ENCODE assay signal across 8 cellular contexts in the genomic region with DNA sequence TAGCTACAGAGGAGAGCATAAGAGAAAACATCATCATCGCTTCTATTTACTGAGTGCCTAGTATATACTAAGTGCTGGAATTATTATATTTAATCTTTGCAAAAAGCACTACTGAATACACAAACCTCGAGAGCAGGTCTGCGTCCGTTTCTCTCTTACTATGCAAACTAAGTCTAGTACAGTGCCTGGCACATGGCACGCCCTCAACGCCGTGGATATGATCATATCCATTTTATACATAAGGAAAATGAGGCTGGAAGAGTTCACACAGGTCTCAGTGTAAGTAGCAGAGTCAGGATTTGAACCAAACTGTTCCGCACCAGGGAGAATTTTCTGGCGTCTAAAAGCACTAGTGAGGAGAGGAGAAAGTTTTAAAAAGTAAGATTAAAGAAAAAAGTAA. TPM values are rescaled to one million over a fixed set of nuclear protein-coding genes. Genes with fewer than 3 reads are reported as not detected.
DNase-seq lines count a peak whose midpoint lies in the region; ATAC-seq, FAIRE-seq and TF ChIP-seq lines count a peak whose summit lies in the region.

No MANE protein-coding gene starts in this region.

- peaks cover 6 to 9% of the 10 kb centered on the region in 2 donors for H3K36me3 ChIP-seq in mucosa of rectum (ENCODE audit: control insufficient read depth in 2 of 2, insufficient read depth in 2 of 2, low read length in 2 of 2)

- H3K27me3 Mint-ChIP-seq in HFFc6 (ENCODE audit: insufficient read depth), result no peaks in the 10 kb centered on the region

- peak overlapping the region; percentile 75 for H3K4me3 ChIP-seq in astrocyte of the spinal cord (ENCODE audit: low read depth, low read length)
- H3K4me3 ChIP-seq in mucosa of rectum (ENCODE audit: low read length in 2 of 2), result peak overlapping the region; percentile 72 to 75

- in situ Hi-C loops in astrocyte of the spinal cord (cut with HindIII; ENCODE audit: low sequenced_read_pairs), result no loop called here

- H3K4me3 Mint-ChIP-seq in HFFc6, result peak overlapping the region; percentile 89

- no peak for ATAC-seq in HG03442 (IDR thresholded peaks at IDR 0.05; ENCODE audit: unreplicated experiment)

- H3K9me3 Mint-ChIP-seq in HFFc6, result no peaks in the 10 kb centered on the region

- no peaks in the 10 kb centered on the region for H3K36me3 Mint-ChIP-seq in HFFc6 (ENCODE audit: low read depth)

- no peak for FAIRE-seq in urothelium cell line (lab: Jason Lieb, UNC)

- peaks cover 15 to 17% of the 10 kb centered on the region in 2 donors for H3K4me1 ChIP-seq in mucosa of rectum (ENCODE audit: control insufficient read depth in 2 of 2, insufficient read depth in 2 of 2, low read length in 2 of 2)

- H3K9me3 ChIP-seq in mucosa of rectum (ENCODE audit: control insufficient read depth in 2 of 2, low read length in 2 of 2), result no peaks in the 10 kb centered on the region

- peak overlapping the region; percentile 59 for H3K27ac Mint-ChIP-seq in HFFc6

- no peaks in the 10 kb centered on the region for H3K27me3 ChIP-seq in mucosa of rectum (ENCODE audit: control insufficient read depth in 2 of 2, insufficient read depth in 2 of 2, low read length in 2 of 2)

- H3K9ac ChIP-seq in mucosa of rectum (ENCODE audit: low read depth in 1 of 2, low read length in 2 of 2), result peak overlapping the region; percentile 20 to 25

- TF ChIP-seq CTCF in 22Rv1 (IDR thresholded peaks at IDR 0.05), result no peak
- TF ChIP-seq CTCF in HFFc6 (IDR thresholded peaks at IDR 0.05), result no peak
- no peak for TF ChIP-seq CTCF in astrocyte of the spinal cord (IDR thresholded peaks at IDR 0.05; ENCODE audit: low read depth, low read length)

- no peak for DNase-seq in HFFc6
- no peak for DNase-seq in astrocyte of the spinal cord (ENCODE audit: low read depth, low spot score)
- DNase-seq in NCI-H1417 treated with DMSO at 0.1 percent for 48 hours (lab: John Stamatoyannopoulos, UW), result no peak
- no peak for DNase-seq in DMS153 treated with DMSO at 0.1 percent for 48 hours (lab: John Stamatoyannopoulos, UW; ENCODE audit: unreplicated experiment)
- no peak for DNase-seq in urothelium cell line (ENCODE audit: low spot score)

- H3K27ac ChIP-seq in 22Rv1 (peak overlapping the region; percentile 87), mucosa of rectum (ENCODE audit: low read depth in 2 of 2, low read length in 2 of 2) (peak overlapping the region in 1 of 2 donors; percentile 34)

- peaks cover 35% of the 10 kb centered on the region for H3K4me1 Mint-ChIP-seq in HFFc6 (ENCODE audit: low read depth)

RNA-seq across cellular contexts. Expression of gene MXI1, which starts 17.6 kb away (rescaled TPM):
- total RNA-seq in HFFc6 (2021; fragmentation: NEBNext Ultra II Directional; extraction: Animal tissue kit (Norgen Biotek cat#: 25700)), result 10 to 100 TPM in 2 of 6 experiments, 1 to 10 TPM in 4; 5.2 to 11.2 (median 6.2) TPM
